8 cellular contexts compared by ENCODE assay signal in the genomic region with DNA sequence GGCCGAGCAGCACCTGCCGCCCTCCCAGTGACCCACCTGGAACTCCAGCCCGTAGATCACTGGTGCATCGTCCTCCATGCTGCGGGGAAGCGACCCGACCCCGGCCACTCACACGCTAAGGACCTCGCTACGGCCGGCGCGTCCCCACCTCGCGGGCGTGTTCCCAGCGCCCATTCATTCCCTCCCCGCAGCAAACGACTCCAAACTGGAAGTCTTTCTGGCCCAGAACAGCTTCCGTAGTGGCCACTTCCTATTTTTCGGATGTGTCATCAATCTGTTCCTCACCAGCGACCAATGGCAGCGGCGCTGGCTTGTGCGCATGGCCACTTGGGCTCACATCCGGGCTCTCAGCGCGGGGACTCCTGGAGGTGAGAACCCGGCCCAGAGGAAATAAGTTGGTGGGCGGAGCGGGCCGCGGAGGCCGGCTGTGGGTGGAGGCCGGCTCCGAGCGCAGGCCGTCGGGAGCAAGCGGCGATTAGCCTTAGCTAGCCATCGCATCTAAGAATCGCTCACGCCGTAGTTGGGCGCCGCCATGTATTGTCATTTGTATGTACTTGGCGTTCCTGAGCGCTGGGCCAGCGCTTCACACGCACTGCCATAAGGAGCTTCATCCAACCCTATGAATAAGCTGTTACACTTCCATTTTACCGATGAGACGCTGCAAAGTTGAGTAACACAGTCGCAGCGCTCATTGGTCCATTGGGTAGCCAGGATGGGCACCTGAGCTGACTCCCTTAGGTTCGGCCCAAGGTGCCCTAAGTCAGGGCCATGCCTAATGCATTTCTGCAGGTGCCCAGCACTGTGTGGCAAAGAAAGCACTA. TPM values are rescaled to one million over a fixed set of nuclear protein-coding genes. Genes with fewer than 3 reads are reported as not detected.
DNase-seq lines count a peak whose midpoint lies in the region; FAIRE-seq and TF ChIP-seq lines count a peak whose summit lies in the region.

A gene (minus strand): TSS at position 207 of the 821 bp plus-strand sequence. CDS start 129 bp downstream, at position 78.

- H3K27me3 Mint-ChIP-seq in activated naive CD4-positive, alpha-beta T cell treated with anti-CD3 and anti-CD28 coated beads for 36 hours (ENCODE audit: low read depth) = no peaks in the 10 kb centered on the region

- peaks cover 5% of the 10 kb centered on the region for H3K36me3 Mint-ChIP-seq in activated naive CD4-positive, alpha-beta T cell treated with anti-CD3 and anti-CD28 coated beads for 36 hours (ENCODE audit: low read depth)

- peak within 1 kb of the TSS; percentile 97 for H3K4me3 Mint-ChIP-seq in activated naive CD4-positive, alpha-beta T cell treated with anti-CD3 and anti-CD28 coated beads for 36 hours

- H3K27ac Mint-ChIP-seq in activated naive CD4-positive, alpha-beta T cell treated with anti-CD3 and anti-CD28 coated beads for 36 hours = peak within 1 kb of the TSS; percentile 94

- DNase-seq in GM03348 (ENCODE audit: low spot score) = peak; percentile 99
- peak; percentile 94 for DNase-seq in HFF-Myc (ENCODE audit: extremely low read depth, low read depth)
- peak; percentile 98 for DNase-seq in NAMALWA (ENCODE audit: low spot score)
- DNase-seq in SK-N-DZ (ENCODE audit: low spot score) = peak; percentile 98
- DNase-seq in activated naive CD4-positive, alpha-beta T cell treated with anti-CD3 and anti-CD28 coated beads for 36 hours = peak; percentile 98
- DNase-seq in frontal cortex (ENCODE audit: low spot score in 2 of 2) = peak; percentile 90 to 91
- peak; percentile 64 to 99 (median 96) for DNase-seq in substantia nigra (lab: John Stamatoyannopoulos, UW)

- FAIRE-seq in frontal cortex (lab: Jason Lieb, UNC) = no peak

- no peaks in the 10 kb centered on the region for H3K27me3 ChIP-seq in neutrophil

- TF ChIP-seq CTCF in HFF-Myc (IDR thresholded peaks at IDR 0.05; ENCODE audit: low read depth, low read length, missing control alignments) (no peak), neutrophil (IDR thresholded peaks at IDR 0.05) (peak; percentile 66)

- H3K4me1 ChIP-seq in neutrophil (ENCODE audit: control insufficient read depth in 1 of 2, insufficient read depth in 1 of 2, low read depth in 1 of 2, low read length in 1 of 2) = peaks cover 36 to 41% of the 10 kb centered on the region in 2 experiments

- H3K27ac ChIP-seq in neutrophil (peak within 1 kb of the TSS; percentile 92), substantia nigra (ENCODE audit: low read depth, low read length, poor library complexity, severe bottlenecking) (peak within 1 kb of the TSS; percentile 97)

- H3K4me1 Mint-ChIP-seq in activated naive CD4-positive, alpha-beta T cell treated with anti-CD3 and anti-CD28 coated beads for 36 hours (ENCODE audit: low read depth) = peaks cover 37% of the 10 kb centered on the region

- no peaks in the 10 kb centered on the region for H3K9me3 Mint-ChIP-seq in activated naive CD4-positive, alpha-beta T cell treated with anti-CD3 and anti-CD28 coated beads for 36 hours

- H3K9me3 ChIP-seq in neutrophil = no peaks in the 10 kb centered on the region

- H3K36me3 ChIP-seq in neutrophil = peaks cover 10% of the 10 kb centered on the region

- peak within 1 kb of the TSS; percentile 97 for H3K4me3 ChIP-seq in HFF-Myc (replicated peaks; ENCODE audit: low read depth, low read length)
- H3K4me3 ChIP-seq in neutrophil (ENCODE audit: low read depth in 1 of 2, low read length in 1 of 2) = peak within 1 kb of the TSS; percentile 81 to 88

- CTCF ChIA-PET in activated naive CD4-positive, alpha-beta T cell treated with anti-CD3 and anti-CD28 coated beads for 36 hours (lab: Charles Lee) = interaction anchor here (0.9 to 1.0 kb wide), 2 partner anchors 9 to 273 kb away, joined by 3 read pairs; no protein-coding TSS in a partner anchor

- intact Hi-C loops in activated naive CD4-positive, alpha-beta T cell treated with anti-CD3 and anti-CD28 coated beads for 36 hours (cut with micrococcal nuclease) = loop anchor here (1.0 kb wide), 7 partner anchors 84 to 765 kb away; a partner anchor contains a TSS

RNA-seq across cellular contexts. Expression of the gene that starts here (rescaled TPM):
- polyA plus RNA-seq in SK-N-DZ (2014; cell fraction: cytosol; rRNA removed) = 94.9 and 106 TPM in 2 replicates
- polyA plus RNA-seq in SK-N-DZ (2014; cell fraction: nucleus; rRNA removed) = 55.8 and 80.5 TPM in 2 replicates
- 10 to 100 TPM; 33.6 to 35.1 TPM for total RNA-seq in activated naive CD4-positive, alpha-beta T cell treated with anti-CD3 and anti-CD28 coated beads for 36 hours
- 40.8 TPM for total RNA-seq in frontal cortex

Comparison
In these comparisons a context has a peak if more than half of its experiments do, and no peak if none do; other contexts are left out.
1. Peak in every context shown above with its lines: DNase-seq, H3K4me3 ChIP-seq and H3K27ac ChIP-seq.